14 cellular contexts compared by ENCODE assay signal in the genomic region with DNA sequence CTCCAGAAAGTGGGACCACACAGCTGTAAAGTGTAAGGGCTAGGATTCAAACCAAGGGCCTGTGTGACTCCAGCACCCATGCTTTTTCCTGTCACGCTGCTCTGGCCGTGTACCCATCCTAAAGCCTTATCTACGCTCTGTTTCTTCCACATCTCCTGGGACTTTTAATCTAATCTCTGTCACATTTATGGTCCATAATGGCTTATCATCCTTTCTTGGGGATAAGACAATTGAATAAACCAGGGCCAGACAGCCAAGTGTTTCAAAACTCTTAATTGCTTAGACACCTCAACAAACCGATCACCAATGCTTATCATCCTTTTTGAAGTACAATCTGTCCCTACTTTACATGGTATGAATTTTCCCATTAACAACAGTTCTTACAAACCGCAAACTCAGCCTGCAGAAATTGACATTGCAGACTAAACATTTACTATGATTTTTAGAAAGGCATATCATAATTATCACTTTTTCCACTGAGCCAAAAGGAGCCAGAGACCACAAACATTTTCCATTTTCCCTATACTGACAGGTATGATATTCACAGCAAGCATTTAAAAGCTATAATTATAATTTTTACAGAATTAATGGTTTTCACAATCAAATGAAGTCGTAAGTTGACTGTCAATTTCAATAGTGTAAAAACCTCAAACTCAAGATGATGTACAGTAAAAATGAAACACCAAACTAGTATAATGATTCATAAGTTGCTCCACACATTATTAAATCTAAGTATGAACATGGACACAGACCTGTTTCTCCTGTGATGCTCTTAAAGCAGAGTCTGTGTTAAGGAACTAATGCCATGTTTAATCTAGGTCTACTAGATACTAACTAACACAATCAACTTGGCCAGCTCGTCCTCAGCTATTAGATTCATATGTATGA.
DNase-seq lines count a peak whose midpoint lies in the region; ATAC-seq and TF ChIP-seq lines count a peak whose summit lies in the region.
"Had no signal": no experiment of that assay in that cellular context is flagged by ENCODE, and none has a peak within 500 bp of the region (broad histone marks: within the 10 kb centered on the region; RNA-seq: fewer than 3 reads in every experiment).

No MANE protein-coding gene starts in this region.

- TF ChIP-seq CTCF in Peyer's patch (IDR thresholded peaks at IDR 0.05), result no peak

- H3K36me3 ChIP-seq in mesendoderm (ENCODE audit: control insufficient read depth, insufficient read depth, low read length), result no peaks in the 10 kb centered on the region
- H3K36me3 ChIP-seq in Peyer's patch, result no peaks in the 10 kb centered on the region

- no peak for TF ChIP-seq POLR2A in Peyer's patch (IDR thresholded peaks at IDR 0.05)

- H3K27ac Mint-ChIP-seq in activated T-cell treated with anti-CD3 and anti-CD28 coated beads, Interleukin-2, amount 50 U/mL, for 72 hours, result peak overlapping the region; percentile 94
- H3K27ac Mint-ChIP-seq: T-helper 1 cell treated with Interleukin-12 subunit alpha and Interleukin-12 subunit beta and Interleukin-4 antibody, amounts not matched to agents 30 μg/mL and 1 μg/mL, for 36 hours had no signal

- no peak overlapping the region for H3K56ac ChIP-seq in mesendoderm (ENCODE audit: low read length)

- H3K4me1 ChIP-seq in mesendoderm (ENCODE audit: control insufficient read depth, low read depth, low read length), result no peaks in the 10 kb centered on the region
- no peaks in the 10 kb centered on the region for H3K4me1 ChIP-seq in Peyer's patch

- no peak overlapping the region for H2BK15ac ChIP-seq in mesendoderm (replicated peaks; ENCODE audit: low read depth)

- no peaks in the 10 kb centered on the region for H3K9me3 Mint-ChIP-seq in activated T-cell treated with anti-CD3 and anti-CD28 coated beads, Interleukin-2, amount 50 U/mL, for 72 hours
- H3K9me3 Mint-ChIP-seq: naive thymus-derived CD4-positive, alpha-beta T cell; T-helper 1 cell treated with Interleukin-12 subunit alpha and Interleukin-12 subunit beta and Interleukin-4 antibody, amounts not matched to agents 30 μg/mL and 1 μg/mL, for 36 hours had no signal

- H3K27me3 ChIP-seq in mesendoderm (ENCODE audit: insufficient read depth, low read length, poor library complexity) (no peaks in the 10 kb centered on the region), Peyer's patch (no peaks in the 10 kb centered on the region)

- H3K4me1 Mint-ChIP-seq in activated T-cell treated with anti-CD3 and anti-CD28 coated beads, Interleukin-2, amount 50 U/mL, for 72 hours (ENCODE audit: low read depth), result peaks cover 57% of the 10 kb centered on the region

- H3K4me3 ChIP-seq in mesendoderm (ENCODE audit: low read length), result no peak overlapping the region
- H3K4me3 ChIP-seq in Peyer's patch, result no peak overlapping the region
- H3K4me3 ChIP-seq: coronary artery had no signal

- H3K4me2 ChIP-seq in mesendoderm (ENCODE audit: low read length), result no peak overlapping the region

- peaks cover 13% of the 10 kb centered on the region for H3K79me1 ChIP-seq in mesendoderm (ENCODE audit: low read length)

- H3K9me3 ChIP-seq in Peyer's patch, result no peaks in the 10 kb centered on the region

- no peak overlapping the region for H3K9ac ChIP-seq in mesendoderm (ENCODE audit: low read length)

- H3K79me2 ChIP-seq in mesendoderm (ENCODE audit: control insufficient read depth, insufficient read depth, low read length), result peaks cover 12% of the 10 kb centered on the region

- H3K23ac ChIP-seq in mesendoderm (ENCODE audit: low read length), result no peak overlapping the region

- H4K5ac ChIP-seq in mesendoderm (ENCODE audit: low read length), result no peak overlapping the region

- peak overlapping the region; percentile 29 to 84 for H3K4me3 Mint-ChIP-seq in activated T-cell treated with anti-CD3 and anti-CD28 coated beads, Interleukin-2, amount 50 U/mL, for 72 hours
- H3K4me3 Mint-ChIP-seq: T-helper 1 cell treated with Interleukin-12 subunit alpha and Interleukin-12 subunit beta and Interleukin-4 antibody, amounts not matched to agents 30 μg/mL and 1 μg/mL, for 36 hours had no signal

- peaks cover 2 to 6% of the 10 kb centered on the region in 2 donors for H3K36me3 Mint-ChIP-seq in activated T-cell treated with anti-CD3 and anti-CD28 coated beads, Interleukin-2, amount 50 U/mL, for 72 hours (ENCODE audit: insufficient read depth in 2 of 2)

- H4K8ac ChIP-seq in mesendoderm (ENCODE audit: low read depth, low read length), result no peak overlapping the region

- H3K27me3 Mint-ChIP-seq in activated T-cell treated with anti-CD3 and anti-CD28 coated beads, Interleukin-2, amount 50 U/mL, for 72 hours (ENCODE audit: low read depth), result no peaks in the 10 kb centered on the region
- H3K27me3 Mint-ChIP-seq: naive thymus-derived CD4-positive, alpha-beta T cell had no signal

- no peak overlapping the region for H3K4ac ChIP-seq in mesendoderm (ENCODE audit: low read depth, low read length)

- no peak for DNase-seq in activated T-cell treated with anti-CD3 and anti-CD28 coated beads, Interleukin-2, amount 50 U/mL, for 72 hours
- no peak for DNase-seq in activated T-cell treated with anti-CD3 and anti-CD28 coated beads, Interleukin-2, amount 50 U/mL, for 1 hour
- DNase-seq in mesendoderm (peak; percentile 32), NCI-H2171 (lab: John Stamatoyannopoulos, UW) (no peak), NCI-H2081 treated with DMSO at 0.1 percent for 48 hours (lab: John Stamatoyannopoulos, UW) (no peak), Peyer's patch (no peak)
- DNase-seq: activated CD4-positive, alpha-beta T cell treated with anti-CD3 and anti-CD28 coated beads for 1 hour; GOT3 had no signal

- ATAC-seq in activated T-cell treated with anti-CD3 and anti-CD28 coated beads, Interleukin-2, amount 50 U/mL, for 72 hours (replicated peaks in 1 of 2), result peak; percentile 84 to 86
- ATAC-seq in GM18870 (IDR thresholded peaks at IDR 0.05; ENCODE audit: unreplicated experiment) (peak; percentile 44), HG03064 (IDR thresholded peaks at IDR 0.05; ENCODE audit: low read depth, unreplicated experiment) (peak; percentile 27)

- H3K18ac ChIP-seq in mesendoderm (ENCODE audit: low read length), result no peak overlapping the region

- H3K27ac ChIP-seq in mesendoderm (ENCODE audit: low read depth, low read length), result no peak overlapping the region
- no peak overlapping the region for H3K27ac ChIP-seq in Peyer's patch
- H3K27ac ChIP-seq: coronary artery, epithelial cell of prostate had no signal

- WGBS in mesendoderm (ENCODE audit: extremely low coverage, insufficient coverage, low lambda C conversion rate), result no CpG with 5 or more reads among the region's 7 CpGs

- no peak overlapping the region for H2BK120ac ChIP-seq in mesendoderm (ENCODE audit: low read depth, low read length)

- H2BK5ac ChIP-seq in mesendoderm (ENCODE audit: low read length), result no peak overlapping the region

- H2AK5ac ChIP-seq in mesendoderm (ENCODE audit: low read length), result no peak overlapping the region

Comparison
In these comparisons a context has a peak if more than half of its experiments do, and no peak if none do; other contexts are left out.
1. ATAC-seq: peak in every context shown above with its lines; median percentile 85 in activated T-cell treated with anti-CD3 and anti-CD28 coated beads, Interleukin-2, amount 50 U/mL, for 72 hours; 44 in GM18870; 27 in HG03064.